ENCODE assay signal across 9 cellular contexts in genomic region chr2:209380278-209380677, GRCh38. TPM values are rescaled to one million over a fixed set of nuclear protein-coding genes. Genes with fewer than 3 reads are reported as not detected.
A peak's percentile ranks its signal among the peaks of the same experiment; 100 is the strongest.
DNase-seq lines count a peak whose midpoint lies in the region; ATAC-seq and TF ChIP-seq lines count a peak whose summit lies in the region.
"Had no signal": no experiment of that assay in that cellular context is flagged by ENCODE, and none has a peak within 500 bp of the region (broad histone marks: within the 10 kb centered on the region; RNA-seq: fewer than 3 reads in every experiment).

No MANE protein-coding gene starts in this region.

- no peak overlapping the region for H3K4me3 ChIP-seq in GM23248
- H3K4me3 ChIP-seq in right cardiac atrium (ENCODE audit: low read length) = no peak overlapping the region

- no peaks in the 10 kb centered on the region for H3K79me2 ChIP-seq in GM23248 (ENCODE audit: insufficient read depth)

- H4K20me1 ChIP-seq in GM23248 (ENCODE audit: insufficient read depth) = no peaks in the 10 kb centered on the region

- H3K36me3 Mint-ChIP-seq in WTC11 = peaks cover 6% of the 10 kb centered on the region

- H3K9me2 ChIP-seq in GM23248 (ENCODE audit: insufficient read depth) = no peaks in the 10 kb centered on the region

- H3K4me2 ChIP-seq in GM23248 (ENCODE audit: unreplicated experiment) = no peak overlapping the region

- no peak overlapping the region for H3K27ac Mint-ChIP-seq in WTC11

- no peak for TF ChIP-seq CTCF in WTC11 (IDR thresholded peaks at IDR 0.05)

- H3K4me1 ChIP-seq in GM23248 (ENCODE audit: insufficient read depth) (peaks cover 4% of the 10 kb centered on the region; the same call in 1 of the 2 replicates), right cardiac atrium (ENCODE audit: control insufficient read depth, insufficient read depth, low read length) (no peaks in the 10 kb centered on the region)

- H3K9ac ChIP-seq in GM23248 = no peak overlapping the region

- no peak overlapping the region for H3K4me3 Mint-ChIP-seq in WTC11

- H3K36me3 ChIP-seq in GM23248 (ENCODE audit: low read depth) = no peaks in the 10 kb centered on the region

- H2AFZ ChIP-seq in GM23248 = no peak overlapping the region

- ATAC-seq in GM18508 (IDR thresholded peaks at IDR 0.05; ENCODE audit: insufficient read depth, unreplicated experiment) (peak; percentile 100), GM21737 (IDR thresholded peaks at IDR 0.05; ENCODE audit: unreplicated experiment) (peak; percentile 99), WTC11 (peak; percentile 60), right cardiac atrium (no peak)

- in situ Hi-C loops in GM23248 (cut with MboI) = no loop called here

- POLR2A ChIA-PET in WTC11 (lab: Charles Lee) = no interaction called here

- H3K4me1 Mint-ChIP-seq in WTC11 = peaks cover 9% of the 10 kb centered on the region

- no peaks in the 10 kb centered on the region for H3K27me3 Mint-ChIP-seq in WTC11 (ENCODE audit: low read depth)

- H3K9me3 Mint-ChIP-seq in WTC11 = peaks cover 14% of the 10 kb centered on the region

- DNase-seq in HK-2 (ENCODE audit: unreplicated experiment) (peak; percentile 9), WTC11 (ENCODE audit: low spot score) (no peak), GM23248 (no peak), EL (no peak), right cardiac atrium (no peak), occipital lobe (lab: John Stamatoyannopoulos, UW) (no peak)
- DNase-seq: GF-D8 had no signal

- 43 to 48% methylated on average over 2 of the region's 2 CpGs for WGBS in GM23248 (ENCODE audit: low coverage in 1 of 2, low lambda C conversion rate in 2 of 2, missing lambda C conversion rate in 2 of 2), 2 experiments
- 76% methylated on average over 2 of the region's 2 CpGs for WGBS in right cardiac atrium

- H3K27ac ChIP-seq in GM23248 = no peak overlapping the region
- no peak overlapping the region for H3K27ac ChIP-seq in right cardiac atrium (ENCODE audit: low read length)

- peaks cover 8% of the 10 kb centered on the region for H3F3A ChIP-seq in GM23248 (ENCODE audit: insufficient read depth)

- CTCF ChIA-PET in WTC11 (lab: Charles Lee) = no interaction called here

- intact Hi-C loops in right cardiac atrium (cut with DNase I) = no loop called here

- H3K27me3 ChIP-seq in GM23248 (replicated peaks; ENCODE audit: insufficient read depth) (no peaks in the 10 kb centered on the region; the same call in 1 of the 2 replicates), right cardiac atrium (ENCODE audit: control insufficient read depth, insufficient read depth) (no peaks in the 10 kb centered on the region)

- H3K9me3 ChIP-seq in GM23248 (ENCODE audit: low read depth) = peaks cover 3% of the 10 kb centered on the region
- peaks cover 1% of the 10 kb centered on the region for H3K9me3 ChIP-seq in right cardiac atrium (ENCODE audit: control insufficient read depth, low read length)

TF ChIP-seq in WTC11, 78 proteins besides CTCF, POLR2A, EP300 and RAD21:
- TF ChIP-seq ZBTB43 (CRISPR knock-in tag; IDR thresholded peaks at IDR 0.05) = no peak
- no peak for TF ChIP-seq ATF3 (CRISPR knock-in tag; conservative IDR thresholded peaks at IDR 0.05)
- TF ChIP-seq PRRX2 (CRISPR knock-in tag; IDR thresholded peaks at IDR 0.05) = no peak
- no peak for TF ChIP-seq FOXP4 (CRISPR knock-in tag; IDR thresholded peaks at IDR 0.05)
- TF ChIP-seq MLX (CRISPR knock-in tag; IDR thresholded peaks at IDR 0.05) = no peak
- TF ChIP-seq ZNF219 (CRISPR knock-in tag; IDR thresholded peaks at IDR 0.05; ENCODE audit: borderline replicate concordance) = no peak
- TF ChIP-seq ZNF416 (CRISPR knock-in tag; IDR thresholded peaks at IDR 0.05) = no peak
- TF ChIP-seq IRF1 (CRISPR knock-in tag; IDR thresholded peaks at IDR 0.05) = no peak
- TF ChIP-seq JUN (CRISPR knock-in tag; IDR thresholded peaks at IDR 0.05) = no peak
- TF ChIP-seq GRHL2 (CRISPR knock-in tag; IDR thresholded peaks at IDR 0.05; ENCODE audit: insufficient replicate concordance, severe bottlenecking) = no peak
- no peak for TF ChIP-seq E2F5 (CRISPR knock-in tag; IDR thresholded peaks at IDR 0.05)
- TF ChIP-seq KAT7 (CRISPR knock-in tag; IDR thresholded peaks at IDR 0.05; ENCODE audit: borderline replicate concordance) = no peak
- TF ChIP-seq GABPB1 (CRISPR knock-in tag; IDR thresholded peaks at IDR 0.05) = no peak

RNA-seq across cellular contexts. Expression of gene MAP2, which starts 43.6 kb away (rescaled TPM):
- total RNA-seq in WTC11 (2021) (3.7 to 7.6 TPM (median 3.7 TPM) in 3 replicates), right cardiac atrium (1 to 10 TPM; 2.8 to 6.2 (median 4.2) TPM), occipital lobe (681 TPM)
- 1.0 and 7.6 TPM in 2 replicates for total RNA-seq in GM23248 (2014; rRNA removed; shearing (Covaris generic))
- polyA plus RNA-seq in GM23248 (2016; fragmentation: Nextera tagmentation; extraction: Ambion mirVana) (1.1 and 1.3 TPM in 2 replicates), right cardiac atrium (2.9 TPM)

Comparison
In these comparisons a context has a peak if more than half of its experiments do, and no peak if none do; other contexts are left out.
1. ATAC-seq: peak in GM18508 (single experiment), GM21737 (single experiment) and WTC11 (single experiment); none in right cardiac atrium (0 of 2).
2. RNA of gene MAP2, which starts 43.6 kb away (total RNA-seq): 681 TPM in occipital lobe (single experiment); 3.7 to 7.6 TPM in WTC11, 1.0 to 7.6 TPM in GM23248 and 2.8 to 6.2 TPM in right cardiac atrium; every median in the first group is over 10 times any median in the second.